Comparison of ENCODE assay signal across 1 cellular context in the genomic region with DNA sequence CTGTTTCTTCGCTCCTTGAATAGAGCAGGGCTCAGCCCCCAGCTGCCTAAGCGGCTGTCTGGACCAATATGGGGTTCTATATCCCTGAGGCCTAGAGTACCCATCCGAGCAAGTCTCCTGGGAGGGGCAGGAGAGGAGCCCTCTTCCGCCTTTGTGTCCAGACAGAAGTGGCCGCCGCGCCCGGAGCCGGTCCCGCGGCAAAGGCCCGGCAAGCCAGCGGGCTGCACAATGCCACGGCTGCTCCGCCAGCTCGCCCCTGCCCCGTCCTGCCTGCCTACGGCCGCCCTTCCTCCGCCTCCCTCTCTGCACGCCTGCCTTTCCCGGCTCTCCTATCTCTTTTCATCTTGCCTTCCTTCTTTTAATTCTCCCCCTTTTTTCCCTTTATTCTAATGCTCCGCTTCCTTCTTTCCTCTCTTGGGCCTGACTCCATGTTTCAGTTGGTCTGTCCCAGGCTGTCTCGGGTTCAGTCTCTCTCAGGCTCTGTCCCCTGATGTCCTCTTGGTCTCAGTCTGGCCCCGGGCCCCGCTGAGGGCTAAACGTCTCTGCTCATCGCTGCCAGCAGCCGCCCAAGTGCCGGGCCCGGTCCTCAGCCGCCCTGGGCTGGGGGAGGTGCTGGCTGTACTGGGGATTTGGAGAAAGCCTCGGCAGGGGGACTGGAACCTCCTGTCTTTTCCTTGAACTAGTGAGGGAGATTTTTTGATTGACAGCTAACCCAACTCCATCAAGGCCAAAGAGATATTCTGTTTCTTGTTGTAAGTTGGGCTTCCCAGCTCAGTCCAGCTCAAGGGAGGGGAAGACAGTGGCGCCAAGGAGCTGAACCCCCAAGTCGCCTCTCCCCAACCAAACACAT.
A peak's percentile ranks its signal among the peaks of the same experiment; 100 is the strongest.
TF ChIP-seq lines count a peak whose summit lies in the region.

No MANE protein-coding gene starts in this region.

TF ChIP-seq in H1, 55 proteins besides CTCF, POLR2A, EP300 and RAD21:
- peak; percentile 95 for TF ChIP-seq SUZ12 (IDR thresholded peaks at IDR 0.05; ENCODE audit: low read length)
- TF ChIP-seq SP4 (IDR thresholded peaks at IDR 0.05; ENCODE audit: low read length) = no peak
- TF ChIP-seq CBX8 (IDR thresholded peaks at IDR 0.05; ENCODE audit: borderline replicate concordance, low read depth, low read length) = 0 out of 2 replicates have a peak, but pooled peaks have one; percentile 83
- peak; percentile 76 for TF ChIP-seq RNF2 (IDR thresholded peaks at IDR 0.05; ENCODE audit: borderline replicate concordance, low read depth, low read length, missing control alignments, poor library complexity, severe bottlenecking)
- peak; percentile 97 for TF ChIP-seq EZH2 (IDR thresholded peaks at IDR 0.05; ENCODE audit: low read depth, low read length, severe bottlenecking)
